ENCODE assay signal across 7 cellular contexts in the genomic region with DNA sequence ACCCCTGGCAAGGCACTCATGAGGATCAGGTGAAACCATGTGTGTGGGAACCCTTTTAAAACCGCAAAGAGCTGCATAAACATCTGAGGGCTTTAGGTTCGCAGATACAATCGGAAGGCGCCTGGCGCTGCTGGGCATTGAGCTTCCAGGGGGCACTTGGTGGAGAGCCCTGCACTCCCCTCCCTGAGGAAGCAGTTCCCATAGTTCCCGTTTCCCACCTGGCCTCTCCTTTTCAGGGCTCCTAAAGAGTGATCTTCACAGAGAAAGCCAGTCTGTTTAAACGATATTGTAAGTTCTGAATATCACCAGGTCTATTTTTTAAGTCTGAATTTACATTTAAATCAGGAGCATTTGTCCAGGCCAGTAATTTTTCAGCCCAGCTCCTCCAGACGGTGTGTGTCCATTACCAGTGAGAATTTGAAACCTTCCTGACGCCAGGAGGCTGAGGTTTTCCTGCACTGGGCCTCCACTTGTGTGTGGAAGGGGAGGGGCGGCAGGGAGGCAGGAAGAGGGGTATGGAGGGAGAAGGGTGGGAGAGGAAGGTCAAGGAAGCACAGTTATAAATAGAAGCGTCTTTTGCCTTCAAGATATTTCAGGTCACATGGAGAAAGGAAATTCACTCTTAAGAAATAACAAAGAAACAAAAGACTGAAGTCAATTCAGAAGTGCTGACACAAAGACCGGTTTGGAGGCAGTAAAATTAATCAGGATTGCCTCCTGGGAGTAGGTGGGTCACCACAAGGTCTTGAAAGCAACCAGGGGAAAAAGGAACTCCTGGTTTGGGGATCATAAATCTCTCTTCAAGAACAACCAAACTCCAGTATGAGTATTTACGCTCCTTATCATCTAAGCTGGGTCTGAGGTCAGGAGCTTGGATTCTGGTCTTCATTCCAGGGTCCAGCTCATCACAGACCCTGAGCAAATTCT. TPM values are rescaled to one million over a fixed set of nuclear protein-coding genes. Genes with fewer than 3 reads are reported as not detected.
DNase-seq lines count a peak whose midpoint lies in the region; ATAC-seq lines count a peak whose summit lies in the region.

No MANE protein-coding gene starts in this region.

- no peaks in the 10 kb centered on the region for H3K9me3 ChIP-seq in esophagus (ENCODE audit: control insufficient read depth in 2 of 2, insufficient read depth in 1 of 2, low read depth in 1 of 2, low read length in 1 of 2)

- peak; percentile 27 for DNase-seq in NCI-H510A (lab: John Stamatoyannopoulos, UW)
- DNase-seq in retina = peak; percentile 62
- DNase-seq in Ammon's horn (ENCODE audit: low spot score) = no peak
- DNase-seq in cerebellum (ENCODE audit: low spot score) = no peak

- H3K4me3 ChIP-seq in esophagus (ENCODE audit: low read depth in 1 of 2, low read length in 2 of 2) = no peak overlapping the region

- ATAC-seq in GM21723 (IDR thresholded peaks at IDR 0.05; ENCODE audit: unreplicated experiment) = peak; percentile 33
- ATAC-seq in GM21529 (IDR thresholded peaks at IDR 0.05; ENCODE audit: unreplicated experiment) = no peak

- peak overlapping the region; percentile 34 to 67 for H3K27ac ChIP-seq in esophagus (ENCODE audit: low read depth in 2 of 2, low read length in 1 of 2)

- no peaks in the 10 kb centered on the region for H3K27me3 ChIP-seq in esophagus (ENCODE audit: control insufficient read depth in 1 of 2, insufficient read depth in 2 of 2, low read length in 2 of 2)

- 51 to 56% methylated on average over 13 of the region's 13 CpGs for WGBS in esophagus, 2 donors

- peaks cover 0 to 5% of the 10 kb centered on the region in 2 donors for H3K4me1 ChIP-seq in esophagus (ENCODE audit: control insufficient read depth in 2 of 2, insufficient read depth in 2 of 2, low read length in 1 of 2)

- H3K36me3 ChIP-seq in esophagus (ENCODE audit: control insufficient read depth in 2 of 2, insufficient read depth in 2 of 2, low read length in 1 of 2) = no peaks in the 10 kb centered on the region

RNA-seq across cellular contexts. Expression of a gene that starts 14.3 kb away (rescaled TPM):
- 100 to 1,000 TPM in 1 of 2 donors, 10 to 100 TPM in 1; 84.0 to 108 TPM for polyA plus RNA-seq in esophagus
- 24.1 TPM for total RNA-seq in cerebellum

RNA-seq across cellular contexts. Expression of a gene that starts 44.2 kb away (rescaled TPM):
- 10 to 100 TPM; 10.3 to 23.6 TPM for polyA plus RNA-seq in esophagus
- total RNA-seq in cerebellum = 42.8 TPM

Comparison
In these comparisons a context has a peak if more than half of its experiments do, and no peak if none do; other contexts are left out.
1. DNase-seq: peak in NCI-H510A (single experiment) and retina (single experiment); none in Ammon's horn (single experiment) and cerebellum (single experiment).